ENCODE assay signal across 12 cellular contexts in genomic region chr7:123798527-123799188, GRCh38. TPM values are rescaled to one million over a fixed set of nuclear protein-coding genes. Genes with fewer than 3 reads are reported as not detected.
DNase-seq lines count a peak whose midpoint lies in the region; ATAC-seq and TF ChIP-seq lines count a peak whose summit lies in the region.
"Had no signal": no experiment of that assay in that cellular context is flagged by ENCODE, and none has a peak within 500 bp of the region (broad histone marks: within the 10 kb centered on the region; RNA-seq: fewer than 3 reads in every experiment).

No MANE protein-coding gene starts in this region.

- H3K27me3 ChIP-seq in body of pancreas = no peaks in the 10 kb centered on the region
- no peaks in the 10 kb centered on the region for H3K27me3 ChIP-seq in transverse colon

- H3K4me3 ChIP-seq in body of pancreas (no peak overlapping the region), transverse colon (peak overlapping the region in 1 of 4 donors; percentile 30)

- H3K27ac ChIP-seq in body of pancreas = peak overlapping the region; percentile 11 to 77 (median 60)
- H3K27ac ChIP-seq in transverse colon = peak overlapping the region; percentile 55 to 77 (median 60)

- intact Hi-C loops in body of pancreas (cut with DNase I) = loop anchor here (10.0 kb wide), 1 partner anchor 66 kb away; no protein-coding TSS in a partner anchor
- intact Hi-C loops in transverse colon (cut with DNase I; ENCODE audit: low total_unique reads) = no loop called here

- no peak for TF ChIP-seq EP300 in transverse colon (IDR thresholded peaks at IDR 0.05; ENCODE audit: low read depth)

- H3K4me3 Mint-ChIP-seq in memory B cell = no peak overlapping the region
- H3K4me3 Mint-ChIP-seq: activated B cell treated with CpG ODN at 0.5 μM for 24 hours; activated naive CD8-positive, alpha-beta T cell treated with anti-CD3 and anti-CD28 coated beads, Interleukin-2, amount 10 ng/mL, durations not matched to agents 7 days and 5 days; naive thymus-derived CD4-positive, alpha-beta T cell had no signal

- peaks cover 1% of the 10 kb centered on the region for H3K9me3 Mint-ChIP-seq in memory B cell
- H3K9me3 Mint-ChIP-seq: activated B cell treated with CpG ODN at 0.5 μM for 24 hours; activated naive CD8-positive, alpha-beta T cell treated with anti-CD3 and anti-CD28 coated beads, Interleukin-2, amount 10 ng/mL, durations not matched to agents 7 days and 5 days; naive thymus-derived CD4-positive, alpha-beta T cell had no signal

- DNase-seq in DMS53 (lab: John Stamatoyannopoulos, UW) (peak; percentile 49), DMS53 treated with DMSO at 0.1 percent for 48 hours (lab: John Stamatoyannopoulos, UW; ENCODE audit: unreplicated experiment) (no peak), body of pancreas (no peak), memory B cell (ENCODE audit: low spot score in 2 of 2) (no peak), transverse colon (no peak), ureter (ENCODE audit: low spot score) (no peak), midbrain (lab: John Stamatoyannopoulos, UW) (no peak)
- no peak for DNase-seq in activated CD8-positive, alpha-beta memory T cell treated with anti-CD3 and anti-CD28 coated beads, Interleukin-2, amount 50 U/mL, for 48 hours
- DNase-seq: activated B cell treated with CpG ODN at 0.5 μM for 24 hours; activated naive CD8-positive, alpha-beta T cell treated with anti-CD3 and anti-CD28 coated beads, Interleukin-2, amount 10 ng/mL, durations not matched to agents 7 days and 5 days; NK-92 treated with Interleukin-12 subunit alpha and Interleukin-12 subunit beta, amount 100 ng/mL, for 24 hours had no signal

- no peaks in the 10 kb centered on the region for H3K9me3 ChIP-seq in body of pancreas
- H3K9me3 ChIP-seq in transverse colon = no peaks in the 10 kb centered on the region

- H3K4me1 ChIP-seq in body of pancreas (peaks cover 18% of the 10 kb centered on the region), transverse colon (peaks cover 6 to 45% (median 18%) of the 10 kb centered on the region in 4 donors)

- peak overlapping the region; percentile 5 for H3K27ac Mint-ChIP-seq in memory B cell
- H3K27ac Mint-ChIP-seq: activated B cell treated with CpG ODN at 0.5 μM for 24 hours; activated naive CD8-positive, alpha-beta T cell treated with anti-CD3 and anti-CD28 coated beads, Interleukin-2, amount 10 ng/mL, durations not matched to agents 7 days and 5 days; naive thymus-derived CD4-positive, alpha-beta T cell had no signal

- H3K36me3 Mint-ChIP-seq in memory B cell = no peaks in the 10 kb centered on the region
- H3K36me3 Mint-ChIP-seq: activated naive CD8-positive, alpha-beta T cell treated with anti-CD3 and anti-CD28 coated beads, Interleukin-2, amount 10 ng/mL, durations not matched to agents 7 days and 5 days; naive thymus-derived CD4-positive, alpha-beta T cell had no signal

- H3K36me3 ChIP-seq in body of pancreas (replicated peaks in 1 of 2; ENCODE audit: insufficient read depth in 1 of 2, low read depth in 2 of 2) (no peaks in the 10 kb centered on the region), transverse colon (no peaks in the 10 kb centered on the region)

- in situ Hi-C loops in transverse colon (cut with MboI; ENCODE audit: low pct_ligation_motif_present in 1 of 4, low pct_unique_long_range_greater_than_20kb in 1 of 4, low sequenced_read_pairs in 3 of 4) = loop anchor here in 1 of 4 donors (25.0 kb wide), 1 partner anchor 111 kb away; no protein-coding TSS in a partner anchor

- TF ChIP-seq CTCF in body of pancreas (IDR thresholded peaks at IDR 0.05) (no peak), transverse colon (IDR thresholded peaks at IDR 0.05) (no peak)

- H3K27me3 Mint-ChIP-seq in memory B cell = peaks cover 1% of the 10 kb centered on the region
- H3K27me3 Mint-ChIP-seq: activated B cell treated with CpG ODN at 0.5 μM for 24 hours; activated naive CD8-positive, alpha-beta T cell treated with anti-CD3 and anti-CD28 coated beads, Interleukin-2, amount 10 ng/mL, durations not matched to agents 7 days and 5 days had no signal

- WGBS in body of pancreas, 2 donors = 53 to 55% methylated on average over 6 of the region's 6 CpGs
- 58 to 65% methylated on average over 6 of the region's 6 CpGs for WGBS in transverse colon (ENCODE audit: low coverage in 1 of 2), 2 donors

- ATAC-seq in body of pancreas = no peak
- no peak for ATAC-seq in memory B cell (ENCODE audit: low read depth)
- ATAC-seq: naive thymus-derived CD4-positive, alpha-beta T cell had no signal

- H3K4me1 Mint-ChIP-seq in memory B cell = no peaks in the 10 kb centered on the region
- H3K4me1 Mint-ChIP-seq: activated B cell treated with CpG ODN at 0.5 μM for 24 hours; naive thymus-derived CD4-positive, alpha-beta T cell had no signal

- TF ChIP-seq POLR2A in body of pancreas (IDR thresholded peaks at IDR 0.05) (no peak), transverse colon (IDR thresholded peaks at IDR 0.05) (no peak)

RNA-seq across cellular contexts. Expression of gene HYAL4, which starts 46.3 kb away (rescaled TPM):
- total RNA-seq in body of pancreas = not detected
- total RNA-seq in transverse colon = not detected
- 0.23 TPM for total RNA-seq in ureter
- total RNA-seq: activated B cell treated with CpG ODN at 0.5 μM for 24 hours; activated naive CD8-positive, alpha-beta T cell treated with anti-CD3 and anti-CD28 coated beads, Interleukin-2, amount 10 ng/mL, durations not matched to agents 7 days and 5 days had no signal

RNA-seq across cellular contexts. Expression of gene WASL, which starts 49.9 kb away (rescaled TPM):
- 10 to 100 TPM; 12.9 to 20.5 TPM for total RNA-seq in body of pancreas
- 10 to 100 TPM; 30.1 to 97.8 (median 65.7) TPM for total RNA-seq in transverse colon
- 59.4 TPM for total RNA-seq in ureter
